9 cellular contexts compared by ENCODE assay signal in the genomic region with DNA sequence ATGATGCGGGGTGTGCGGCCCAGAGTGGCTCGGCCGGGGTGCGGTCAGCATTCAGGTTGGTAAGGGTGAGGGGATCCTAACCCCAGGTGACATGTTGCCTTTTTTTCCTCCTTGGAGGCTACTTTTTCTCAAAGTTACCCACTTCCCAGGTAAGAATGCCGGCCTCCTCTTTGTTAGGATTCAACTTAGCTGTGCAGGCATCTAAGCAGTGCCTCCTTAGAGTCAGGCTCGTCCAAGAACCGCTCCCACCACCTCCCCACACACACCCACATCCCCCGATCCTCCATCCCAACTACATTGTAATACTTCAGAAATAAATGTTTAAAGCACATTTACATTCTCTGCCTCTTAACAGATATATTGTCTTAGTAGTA. TPM values are rescaled to one million over a fixed set of nuclear protein-coding genes. Genes with fewer than 3 reads are reported as not detected.
DNase-seq lines count a peak whose midpoint lies in the region; ATAC-seq and TF ChIP-seq lines count a peak whose summit lies in the region.
"Had no signal": no experiment of that assay in that cellular context is flagged by ENCODE, and none has a peak within 500 bp of the region (broad histone marks: within the 10 kb centered on the region; RNA-seq: fewer than 3 reads in every experiment).

No MANE protein-coding gene starts in this region.

- H3K36me3 Mint-ChIP-seq in progenitor cell of endocrine pancreas (ENCODE audit: insufficient read depth) = no peaks in the 10 kb centered on the region

- BruUV-seq in PC-3 (replicated peaks; lab: Mats Ljungman, UMichigan) = no TSS peak

- POLR2A ChIA-PET in PC-3 (lab: Charles Lee; ENCODE audit: unreplicated experiment) = interaction anchor here (0.6 kb wide), 1 partner anchor 503 kb away, joined by 4 read pairs; no protein-coding TSS in a partner anchor

- no peaks in the 10 kb centered on the region for H3K9me3 ChIP-seq in PC-3 (ENCODE audit: low read length)

- H3K79me2 ChIP-seq in PC-3 (ENCODE audit: low read length) = no peaks in the 10 kb centered on the region

- H4K20me1 ChIP-seq in PC-3 (ENCODE audit: low read length) = no peaks in the 10 kb centered on the region

- CTCF ChIA-PET in PC-3 (lab: Charles Lee) = interaction anchor here (0.5 kb wide), 1 partner anchor 8 kb away, joined by 7 read pairs; no protein-coding TSS in a partner anchor

- no peak overlapping the region for H3K27ac ChIP-seq in PC-3 (ENCODE audit: low read length)

- TF ChIP-seq CTCF in PC-3 (conservative IDR thresholded peaks at IDR 0.05; ENCODE audit: low read depth, low read length) (no peak), epithelial cell of proximal tubule (conservative IDR thresholded peaks at IDR 0.05; ENCODE audit: low read depth, low read length) (no peak), progenitor cell of endocrine pancreas (IDR thresholded peaks at IDR 0.05; ENCODE audit: unreplicated experiment) (no peak)

- H3K27me3 ChIP-seq in PC-3 (ENCODE audit: low read length) = no peaks in the 10 kb centered on the region

- intact Hi-C loops in PC-3 (cut with micrococcal nuclease) = loop anchor here (5.0 to 10.0 kb wide), 3 partner anchors 103 to 485 kb away; no protein-coding TSS in a partner anchor

- peak overlapping the region; percentile 60 for H3K27ac Mint-ChIP-seq in progenitor cell of endocrine pancreas

- H3K4me1 Mint-ChIP-seq in progenitor cell of endocrine pancreas (ENCODE audit: low read depth) = peaks cover 6% of the 10 kb centered on the region

- ATAC-seq in PC-3 (no peak), HG03095 (IDR thresholded peaks at IDR 0.05; ENCODE audit: unreplicated experiment) (no peak)

- H3K9me2 ChIP-seq in PC-3 (replicated peaks; ENCODE audit: low read length) = no peaks in the 10 kb centered on the region

- H3K36me3 ChIP-seq in PC-3 (ENCODE audit: low read depth, low read length) = no peaks in the 10 kb centered on the region

- no peaks in the 10 kb centered on the region for H3K9me3 Mint-ChIP-seq in progenitor cell of endocrine pancreas (ENCODE audit: low read depth)

- H3K4me3 ChIP-seq in PC-3 (ENCODE audit: low read length) (peak overlapping the region; percentile 79), epithelial cell of proximal tubule (ENCODE audit: low read depth, low read length) (peak overlapping the region; percentile 64)

- H3K4me3 Mint-ChIP-seq in progenitor cell of endocrine pancreas (ENCODE audit: low read depth) = peak overlapping the region; percentile 76

- peak overlapping the region; percentile 76 for H3K9ac ChIP-seq in PC-3 (ENCODE audit: low read length)

- H3K4me1 ChIP-seq in PC-3 (ENCODE audit: insufficient read depth, low read length) = peaks cover 7% of the 10 kb centered on the region; the same call in 1 of the 2 replicates

- H3K4me2 ChIP-seq in PC-3 (ENCODE audit: low read length) = peak overlapping the region; percentile 95

- H3K27me3 Mint-ChIP-seq in progenitor cell of endocrine pancreas = peaks cover 23% of the 10 kb centered on the region

- H3F3A ChIP-seq in PC-3 (ENCODE audit: low read length, unreplicated experiment) = no peaks in the 10 kb centered on the region

- H2AFZ ChIP-seq in PC-3 (ENCODE audit: low read length) = peak overlapping the region; percentile 92

- DNase-seq in ELR (ENCODE audit: low read depth) (peak; percentile 8), PC-3 (peak; percentile 9), epithelial cell of proximal tubule (ENCODE audit: low read depth) (no peak), progenitor cell of endocrine pancreas (ENCODE audit: low spot score, unreplicated experiment) (no peak), SKM-1 (lab: John Stamatoyannopoulos, UW; ENCODE audit: unreplicated experiment) (no peak), kidney tubule cell (ENCODE audit: low spot score) (no peak)
- no peak for DNase-seq in stimulated activated CD4-positive, alpha-beta T cell treated with anti-CD3 and anti-CD28 coated beads, Interleukin-4, amount 100 ng/mL, for 4 hours
- DNase-seq: activated CD4-positive, alpha-beta T cell treated with anti-CD3 and anti-CD28 coated beads, Interleukin-2, amount 50 U/mL, for 1 hour had no signal

RNA-seq across cellular contexts. Expression of a gene that starts 0.7 kb away (rescaled TPM):
- total RNA-seq in PC-3 (2014; rRNA removed) (0.81 and 0.95 TPM in 2 replicates), epithelial cell of proximal tubule (0.17 and 1.8 TPM in 2 replicates), progenitor cell of endocrine pancreas (2.2 and 2.5 TPM in 2 replicates)

Comparison
In these comparisons a context has a peak if more than half of its experiments do, and no peak if none do; other contexts are left out.
1. DNase-seq: peak in ELR (single experiment) and PC-3 (single experiment); none in epithelial cell of proximal tubule (single experiment), progenitor cell of endocrine pancreas (single experiment), SKM-1 (single experiment), stimulated activated CD4-positive, alpha-beta T cell treated with anti-CD3 and anti-CD28 coated beads, Interleukin-4, amount 100 ng/mL, for 4 hours (0 of 2) and kidney tubule cell (single experiment).